17 cellular contexts compared by ENCODE assay signal in genomic region chr11:111438846-111439520, GRCh38. TPM values are rescaled to one million over a fixed set of nuclear protein-coding genes. Genes with fewer than 3 reads are reported as not detected.
DNase-seq lines count a peak whose midpoint lies in the region; ATAC-seq and TF ChIP-seq lines count a peak whose summit lies in the region.
"Had no signal": no experiment of that assay in that cellular context is flagged by ENCODE, and none has a peak within 500 bp of the region (broad histone marks: within the 10 kb centered on the region; RNA-seq: fewer than 3 reads in every experiment).

No MANE protein-coding gene starts in this region.

- H3K4me3 Mint-ChIP-seq in nephron, result no peak overlapping the region
- H3K4me3 Mint-ChIP-seq: CD14-positive monocyte; dendritic cell treated with granulocyte-macrophage colony-stimulating factor and Interleukin-4, amounts not matched to agents 40 ng/mL and 50 ng/mL, for 4 days had no signal

- no peak overlapping the region for H3K27ac ChIP-seq in brain microvascular endothelial cell
- H3K27ac ChIP-seq: heart right ventricle had no signal

- WGBS in lower leg skin, 2 donors, result 80 to 83% methylated on average over 11 of the region's 11 CpGs

- in situ Hi-C loops in brain microvascular endothelial cell (cut with HindIII; ENCODE audit: low pct_ligation_motif_present, low sequenced_read_pairs), result no loop called here

- intact Hi-C loops in lower leg skin (cut with DNase I; ENCODE audit: low total_unique reads), result no loop called here

- no peaks in the 10 kb centered on the region for H3K36me3 ChIP-seq in brain microvascular endothelial cell (replicated peaks)
- H3K36me3 ChIP-seq: esophagus squamous epithelium, heart right ventricle had no signal

- ATAC-seq in HG03108 (IDR thresholded peaks at IDR 0.05; ENCODE audit: unreplicated experiment) (peak; percentile 39), esophagus mucosa (no peak)
- ATAC-seq: heart right ventricle had no signal

- TF ChIP-seq CTCF in GM10248 (IDR thresholded peaks at IDR 0.05; ENCODE audit: control extremely low read depth, extremely low read depth, low read depth, missing control alignments) (no peak), nephron (IDR thresholded peaks at IDR 0.05; ENCODE audit: unreplicated experiment in 3 of 3) (no peak), lower leg skin (IDR thresholded peaks at IDR 0.05) (no peak), brain microvascular endothelial cell (IDR thresholded peaks at IDR 0.05; ENCODE audit: low read depth, low read length, missing control alignments) (no peak)

- no peaks in the 10 kb centered on the region for H3K27me3 ChIP-seq in brain microvascular endothelial cell (replicated peaks)
- H3K27me3 ChIP-seq: esophagus squamous epithelium had no signal

- H3K9me3 Mint-ChIP-seq in nephron, result no peaks in the 10 kb centered on the region
- H3K9me3 Mint-ChIP-seq: dendritic cell treated with granulocyte-macrophage colony-stimulating factor and Interleukin-4, amounts not matched to agents 40 ng/mL and 50 ng/mL, for 4 days; naive B cell had no signal

- peaks cover 51% of the 10 kb centered on the region for H3K27me3 Mint-ChIP-seq in nephron (ENCODE audit: low read depth)

- DNase-seq in GM10248 (ENCODE audit: extremely low spot score), result peak; percentile 15
- peak; percentile 74 for DNase-seq in NCI-H510A treated with DMSO at 0.1 percent for 48 hours (lab: John Stamatoyannopoulos, UW)
- DNase-seq in lower leg skin (ENCODE audit: low spot score in 2 of 2), result no peak
- DNase-seq in middle frontal gyrus (ENCODE audit: extremely low spot score, low spot score), result no peak
- DNase-seq in brain microvascular endothelial cell, result no peak
- DNase-seq: activated gamma-delta T cell treated with Interleukin-2 at 50 U/mL for 16 hours, esophagus squamous epithelium, heart right ventricle, naive B cell, SK-N-SH, trophoblast cell had no signal

- H3K4me1 Mint-ChIP-seq in nephron, result peaks cover 43% of the 10 kb centered on the region

- H3K4me3 ChIP-seq in lower leg skin (ENCODE audit: low read depth, poor library complexity, severe bottlenecking) (no peak overlapping the region), brain microvascular endothelial cell (ENCODE audit: low read depth, low read length) (no peak overlapping the region)
- H3K4me3 ChIP-seq: esophagus squamous epithelium, heart right ventricle had no signal

- CTCF ChIA-PET in GM10248 (lab: Yijun Ruan, JAX), result interaction anchor here (1.4 to 4.6 kb wide), 7 partner anchors 8 to 156 kb away, joined by 4 to 47 read pairs (median 11); no protein-coding TSS in a partner anchor

- POLR2A ChIA-PET in GM10248 (lab: Yijun Ruan, JAX), result no interaction called here

- TF ChIP-seq POLR2A in lower leg skin (IDR thresholded peaks at IDR 0.05), result no peak

- H3K36me3 Mint-ChIP-seq in nephron (ENCODE audit: low read depth), result no peaks in the 10 kb centered on the region
- H3K36me3 Mint-ChIP-seq: CD14-positive monocyte, naive B cell had no signal

- peak overlapping the region in 2 of 3 experiments; percentile 13 to 26 for H3K27ac Mint-ChIP-seq in nephron
- H3K27ac Mint-ChIP-seq: CD14-positive monocyte; dendritic cell treated with granulocyte-macrophage colony-stimulating factor and Interleukin-4, amounts not matched to agents 40 ng/mL and 50 ng/mL, for 4 days had no signal

RNA-seq across cellular contexts. Expression of gene POU2AF1, which starts 59.9 kb away (rescaled TPM):
- total RNA-seq in lower leg skin (under 1 TPM in 1 of 4 donors, not detected in 3; 0.13 TPM), esophagus mucosa (2.6 TPM)
- total RNA-seq: H1 had no signal

Comparison
In these comparisons a context has a peak if more than half of its experiments do, and no peak if none do; other contexts are left out.
1. DNase-seq: peak in GM10248 (single experiment) and NCI-H510A treated with DMSO at 0.1 percent for 48 hours (single experiment); none in lower leg skin (0 of 2), middle frontal gyrus (single experiment) and brain microvascular endothelial cell (single experiment).